Comparison of ENCODE assay signal across 8 cellular contexts in genomic region chr12:98516184-98516873, GRCh38. TPM values are rescaled to one million over a fixed set of nuclear protein-coding genes. Genes with fewer than 3 reads are reported as not detected.
A peak's percentile ranks its signal among the peaks of the same experiment; 100 is the strongest.
DNase-seq lines count a peak whose midpoint lies in the region; ATAC-seq and TF ChIP-seq lines count a peak whose summit lies in the region.

No MANE protein-coding gene starts in this region.

- peaks cover 80% of the 10 kb centered on the region for H3K79me2 ChIP-seq in mammary epithelial cell (ENCODE audit: insufficient read depth, low read length)

- H3K36me3 ChIP-seq in mammary epithelial cell (ENCODE audit: insufficient read depth, low read length): peaks cover 2% of the 10 kb centered on the region

- dilution Hi-C loops in mammary epithelial cell (cut with HindIII; ENCODE audit: low sequenced_read_pairs): no loop called here

- ATAC-seq in GM18867 (IDR thresholded peaks at IDR 0.05; ENCODE audit: unreplicated experiment): peak; percentile 48
- peak; percentile 55 for ATAC-seq in HG03108 (IDR thresholded peaks at IDR 0.05; ENCODE audit: unreplicated experiment)

- H2AFZ ChIP-seq in mammary epithelial cell (ENCODE audit: low read depth, low read length): peak overlapping the region; percentile 95

- H3K4me2 ChIP-seq in mammary epithelial cell (ENCODE audit: insufficient read depth, low read depth, low read length): peak overlapping the region; percentile 94

- peak overlapping the region; percentile 97 for H3K27ac ChIP-seq in VCaP
- H3K27ac ChIP-seq in mammary epithelial cell (ENCODE audit: insufficient read depth, low read depth, low read length): peak overlapping the region; percentile 69

- no peaks in the 10 kb centered on the region for H4K20me1 ChIP-seq in mammary epithelial cell (ENCODE audit: insufficient read depth, low read length)

- intact Hi-C loops in mammary epithelial cell (cut with micrococcal nuclease): loop anchor here (1.0 to 5.0 kb wide), 3 partner anchors 25 to 131 kb away; partner anchors contain the start of gene APAF1

- no peaks in the 10 kb centered on the region for H3K4me1 ChIP-seq in mammary epithelial cell (ENCODE audit: insufficient read depth, low read length)

- in situ Hi-C loops in ACHN (cut with HindIII; ENCODE audit: low pct_ligation_motif_present, low pct_unique_long_range_greater_than_20kb, low sequenced_read_pairs): no loop called here
- in situ Hi-C loops in mammary epithelial cell (cut with MboI; ENCODE audit: low sequenced_read_pairs in 2 of 2): no loop called here

- H3K27me3 ChIP-seq in mammary epithelial cell (ENCODE audit: insufficient read depth, low read length): no peaks in the 10 kb centered on the region

- DNase-seq in ACHN (peak; percentile 95), NCI-H2171 treated with DMSO at 0.1 percent for 48 hours (lab: John Stamatoyannopoulos, UW) (peak; percentile 92), mammary epithelial cell (peak; percentile 78), iris pigment epithelial cell (ENCODE audit: low read depth) (peak; percentile 78)
- peak; percentile 72 for DNase-seq in stimulated activated CD4-positive, alpha-beta T cell treated with anti-CD3 and anti-CD28 coated beads, Interleukin-12 subunit alpha, Interleukin-12 subunit beta, amount 100 ng/mL, for 4 hours

- no peaks in the 10 kb centered on the region for H3K9me3 ChIP-seq in mammary epithelial cell (replicated peaks; ENCODE audit: insufficient read depth, low read length)

- H3K4me3 ChIP-seq in mammary epithelial cell (replicated peaks in 1 of 3; ENCODE audit: insufficient read depth in 1 of 3, low read depth in 2 of 3, low read length in 3 of 3): peak overlapping the region; percentile 86 to 90 (median 87)

- H3K9ac ChIP-seq in mammary epithelial cell (ENCODE audit: insufficient read depth, low read length): peak overlapping the region; percentile 95

- CTCF ChIA-PET in mammary epithelial cell (lab: Charles Lee; ENCODE audit: low non-redundant PET): no interaction called here

- peak; percentile 87 for TF ChIP-seq CTCF in VCaP (conservative IDR thresholded peaks at IDR 0.05)
- TF ChIP-seq CTCF in mammary epithelial cell (conservative IDR thresholded peaks at IDR 0.05 in 1 of 2, IDR thresholded peaks at IDR 0.05 in 1 of 2; ENCODE audit: extremely low read depth in 1 of 2, insufficient read depth in 1 of 2, low read depth in 1 of 2, low read length in 2 of 2): peak; percentile 51 to 78

- no TSS peak for BruUV-seq in mammary epithelial cell (replicated peaks; lab: Mats Ljungman, UMichigan)

- WGBS in mammary epithelial cell (ENCODE audit: low coverage, missing lambda C conversion rate): 2% methylated on average over 32 of the region's 52 CpGs

RNA-seq across cellular contexts. Expression of gene TMPO, which starts 0.9 kb away (rescaled TPM):
- 10 to 100 TPM; 26.0 to 74.2 TPM for total RNA-seq in mammary epithelial cell
- polyA plus RNA-seq in mammary epithelial cell: 41.4 TPM
- polyA minus RNA-seq in mammary epithelial cell: 56.6 TPM

Comparison
In these comparisons a context has a peak if more than half of its experiments do, and no peak if none do; other contexts are left out.
1. Peak in every context shown above with its lines: DNase-seq, ATAC-seq, H3K4me3 ChIP-seq and H3K27ac ChIP-seq.